Comparison of ENCODE assay signal across 15 cellular contexts in the genomic region with DNA sequence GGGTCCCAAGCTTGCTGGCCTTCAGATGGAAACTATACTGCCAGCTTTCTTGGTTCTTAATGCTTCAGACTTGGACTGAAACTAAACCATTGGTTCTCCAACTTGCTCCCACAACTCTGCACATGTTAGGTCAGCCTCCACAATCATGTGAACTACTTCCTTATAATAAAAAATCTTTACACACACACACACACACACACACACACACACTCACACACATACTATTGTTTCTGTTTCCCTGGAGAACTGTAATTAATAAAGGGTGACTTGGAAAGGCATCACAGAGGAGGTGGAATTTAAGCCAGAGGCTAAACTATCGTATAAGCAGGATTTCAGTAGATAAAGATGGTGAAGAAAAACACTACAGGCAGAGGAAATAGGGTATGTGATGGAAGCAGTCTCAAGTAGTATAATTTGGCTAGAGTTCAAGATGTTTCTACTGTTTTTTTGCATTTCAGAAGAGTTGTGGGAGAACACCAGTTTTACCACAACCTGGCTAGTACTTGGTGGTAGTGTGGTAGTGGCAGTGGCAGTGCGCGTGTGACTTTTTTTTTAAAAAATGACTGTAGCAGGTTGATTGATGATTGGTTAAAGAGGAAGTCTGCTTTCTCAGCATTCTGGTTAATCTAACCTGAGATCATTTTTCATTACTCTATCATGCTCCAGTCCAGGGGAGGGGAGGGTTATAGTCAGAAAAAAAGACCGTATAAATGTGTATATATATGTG.
A peak's percentile ranks its signal among the peaks of the same experiment; 100 is the strongest.
DNase-seq lines count a peak whose midpoint lies in the region; ATAC-seq and TF ChIP-seq lines count a peak whose summit lies in the region.
"Had no signal": no experiment of that assay in that cellular context is flagged by ENCODE, and none has a peak within 500 bp of the region (broad histone marks: within the 10 kb centered on the region; RNA-seq: fewer than 3 reads in every experiment).

No MANE protein-coding gene starts in this region.

- peaks cover 43 to 56% (median 47%) of the 10 kb centered on the region in 3 donors for H3K4me1 Mint-ChIP-seq in T-cell
- H3K4me1 Mint-ChIP-seq: stimulated activated memory B cell treated with anti-CD40 and anti-IgM and Interleukin-4, amounts not matched to agents 10 μg/mL and 1 μg/mL and 100 μg/mL, for 72 hours had no signal

- no peaks in the 10 kb centered on the region for H3K9me3 ChIP-seq in effector memory CD4-positive, alpha-beta T cell (ENCODE audit: control insufficient read depth, low read length)
- H3K9me3 ChIP-seq in upper lobe of right lung, result no peaks in the 10 kb centered on the region
- H3K9me3 ChIP-seq: left ventricle myocardium inferior had no signal

- H3K4me3 ChIP-seq in effector memory CD4-positive, alpha-beta T cell (ENCODE audit: insufficient read depth, low read depth, low read length, poor library complexity, severe bottlenecking), result no peak overlapping the region
- no peak overlapping the region for H3K4me3 ChIP-seq in upper lobe of right lung
- H3K4me3 ChIP-seq: left ventricle myocardium inferior had no signal

- ATAC-seq in T-cell (replicated peaks in 1 of 4) (peak; percentile 50 to 89 (median 86)), upper lobe of right lung (peak; percentile 62)
- ATAC-seq: stimulated activated memory B cell treated with anti-CD40 and anti-IgM and Interleukin-4, amounts not matched to agents 10 μg/mL and 1 μg/mL and 100 μg/mL, for 72 hours; WTC11 had no signal

- H3K4me3 Mint-ChIP-seq in T-cell, result peak overlapping the region; percentile 51 to 57 (median 54)
- H3K4me3 Mint-ChIP-seq: B cell; stimulated activated memory B cell treated with anti-CD40 and anti-IgM and Interleukin-4, amounts not matched to agents 10 μg/mL and 1 μg/mL and 100 μg/mL, for 72 hours; WTC11 had no signal

- H3K4me1 ChIP-seq in effector memory CD4-positive, alpha-beta T cell (ENCODE audit: control insufficient read depth, insufficient read depth, low read length, poor library complexity, severe bottlenecking), result peaks cover 9% of the 10 kb centered on the region
- peaks cover 4% of the 10 kb centered on the region for H3K4me1 ChIP-seq in upper lobe of right lung
- H3K4me1 ChIP-seq: left ventricle myocardium inferior had no signal

- intact Hi-C loops in upper lobe of right lung (cut with DNase I), result no loop called here

- H3K9me3 Mint-ChIP-seq in T-cell, result peaks cover 0 to 4% (median 0%) of the 10 kb centered on the region in 3 donors
- H3K9me3 Mint-ChIP-seq: WTC11 had no signal

- CTCF ChIA-PET in T-cell (lab: Charles Lee), result interaction anchor here (0.6 kb wide), 2 partner anchors 26 to 564 kb away, joined by 4 to 7 read pairs; no protein-coding TSS in a partner anchor

- peak overlapping the region; percentile 87 to 91 for H3K27ac Mint-ChIP-seq in T-cell
- H3K27ac Mint-ChIP-seq: B cell; stimulated activated memory B cell treated with anti-CD40 and anti-IgM and Interleukin-4, amounts not matched to agents 10 μg/mL and 1 μg/mL and 100 μg/mL, for 72 hours; WTC11 had no signal

- peak; percentile 16 for DNase-seq in stimulated activated CD4-positive, alpha-beta T cell treated with anti-CD3 and anti-CD28 coated beads, Interleukin-1b, Interleukin-23, amount 100 ng/mL, for 48 hours
- DNase-seq in stimulated activated CD4-positive, alpha-beta T cell treated with anti-CD3 and anti-CD28 coated beads, Interleukin-4, amount 100 ng/mL, for 24 hours, result no peak
- DNase-seq in T-cell (peak in 28 of 34 experiments; percentile 6 to 63 (median 28)), upper lobe of right lung (no peak), NCI-H82 treated with DMSO at 0.1 percent for 48 hours (lab: John Stamatoyannopoulos, UW; ENCODE audit: unreplicated experiment) (no peak), NCI-H146 treated with DMSO at 0.1 percent for 48 hours (lab: John Stamatoyannopoulos, UW; ENCODE audit: unreplicated experiment) (no peak), kidney tubule cell (ENCODE audit: low spot score) (no peak)
- peak; percentile 2 to 8 (median 7) for DNase-seq in effector memory CD4-positive, alpha-beta T cell
- DNase-seq: GOT3; left ventricle myocardium inferior; NCI-H2171; stimulated activated CD4-positive, alpha-beta T cell treated with anti-CD3 and anti-CD28 coated beads, Interleukin-2, amount 100 ng/mL, for 48 hours had no signal

- H3K27ac ChIP-seq in effector memory CD4-positive, alpha-beta T cell (ENCODE audit: insufficient read depth, low read length, poor library complexity, severe bottlenecking), result no peak overlapping the region
- no peak overlapping the region for H3K27ac ChIP-seq in upper lobe of right lung
- H3K27ac ChIP-seq: left ventricle myocardium inferior had no signal

- H3K27me3 ChIP-seq in effector memory CD4-positive, alpha-beta T cell (replicated peaks; ENCODE audit: control insufficient read depth, insufficient read depth, low read length, poor library complexity, severe bottlenecking), result no peaks in the 10 kb centered on the region
- H3K27me3 ChIP-seq in upper lobe of right lung, result no peaks in the 10 kb centered on the region

- H3K27me3 Mint-ChIP-seq in T-cell, result no peaks in the 10 kb centered on the region

- POLR2A ChIA-PET in T-cell (lab: Charles Lee), result interaction anchor here (0.6 to 0.7 kb wide), 2 partner anchors 8 to 58 kb away, joined by 3 to 4 read pairs; no protein-coding TSS in a partner anchor

- TF ChIP-seq CTCF in upper lobe of right lung (IDR thresholded peaks at IDR 0.05), result no peak

- peaks cover 32% of the 10 kb centered on the region for H3K36me3 Mint-ChIP-seq in T-cell
- H3K36me3 Mint-ChIP-seq: stimulated activated memory B cell treated with anti-CD40 and anti-IgM and Interleukin-4, amounts not matched to agents 10 μg/mL and 1 μg/mL and 100 μg/mL, for 72 hours; WTC11 had no signal

- no peaks in the 10 kb centered on the region for H3K36me3 ChIP-seq in effector memory CD4-positive, alpha-beta T cell (ENCODE audit: control insufficient read depth, insufficient read depth, low read length)
- H3K36me3 ChIP-seq in upper lobe of right lung, result no peaks in the 10 kb centered on the region
- H3K36me3 ChIP-seq: left ventricle myocardium inferior had no signal

Comparison
In these comparisons a context has a peak if more than half of its experiments do, and no peak if none do; other contexts are left out.
1. DNase-seq: peak in stimulated activated CD4-positive, alpha-beta T cell treated with anti-CD3 and anti-CD28 coated beads, Interleukin-1b, Interleukin-23, amount 100 ng/mL, for 48 hours (single experiment), T-cell (28 of 34) and effector memory CD4-positive, alpha-beta T cell (3 of 3); none in stimulated activated CD4-positive, alpha-beta T cell treated with anti-CD3 and anti-CD28 coated beads, Interleukin-4, amount 100 ng/mL, for 24 hours (single experiment), upper lobe of right lung (single experiment), NCI-H82 treated with DMSO at 0.1 percent for 48 hours (single experiment), NCI-H146 treated with DMSO at 0.1 percent for 48 hours (single experiment) and kidney tubule cell (single experiment).